ENCODE assay signal across 8 cellular contexts in the genomic region with DNA sequence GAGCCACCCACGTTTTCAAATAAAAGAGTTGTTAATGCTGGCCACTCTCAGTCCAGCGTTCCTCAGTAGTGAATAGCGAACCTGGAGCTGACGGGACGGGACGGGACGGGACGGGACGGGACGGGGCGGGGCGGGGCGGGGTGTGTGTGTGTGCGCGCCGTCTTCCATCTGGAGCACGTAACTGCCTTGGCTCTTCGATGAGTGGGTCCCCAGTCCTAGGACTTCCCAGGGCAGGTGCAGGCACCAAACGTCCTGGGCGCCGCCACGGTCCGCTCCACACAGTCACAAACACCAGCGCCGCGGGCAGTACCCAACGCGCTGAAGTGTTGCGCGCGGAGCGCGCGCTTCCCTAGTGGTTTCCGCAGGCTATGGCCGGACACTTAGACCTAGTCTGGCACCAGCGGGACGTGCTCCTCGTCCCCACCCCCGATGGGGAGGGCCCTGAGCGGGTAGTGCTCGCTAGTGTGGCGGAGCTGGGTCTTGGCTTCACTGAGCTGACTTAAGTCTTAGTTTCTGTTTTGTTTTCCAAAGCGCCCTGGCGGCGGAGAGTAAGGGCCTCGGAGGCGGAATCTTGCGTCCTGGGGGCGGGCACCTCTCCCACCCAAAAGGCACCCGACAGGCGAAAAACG. TPM values are rescaled to one million over a fixed set of nuclear protein-coding genes. Genes with fewer than 3 reads are reported as not detected.
A peak's percentile ranks its signal among the peaks of the same experiment; 100 is the strongest.
DNase-seq lines count a peak whose midpoint lies in the region; ATAC-seq, FAIRE-seq and TF ChIP-seq lines count a peak whose summit lies in the region.
"Not testable (repeated sequence)": the region's sequence is repeated elsewhere in the genome, so short reads cannot be mapped to it uniquely, and the experiment has no call there.

No MANE protein-coding gene starts in this region.

- intact Hi-C loops in CD8-positive, alpha-beta T cell (cut with DNase I, micrococcal nuclease); Right ventricle myocardium inferior (cut with DNase I); pancreas (cut with DNase I): not testable (repeated sequence)

- H3K9me3 Mint-ChIP-seq in CD8-positive, alpha-beta T cell; WTC11: not testable (repeated sequence)

- H3K4me3 ChIP-seq in CD8-positive, alpha-beta T cell (ENCODE audit: low read depth, low read length); pancreas: not testable (repeated sequence)

- peaks cover 29% of the 10 kb centered on the region for H3K4me1 ChIP-seq in CD8-positive, alpha-beta T cell (ENCODE audit: insufficient read depth, low read length)
- peaks cover 5 to 20% (median 17%) of the 10 kb centered on the region in 3 donors for H3K4me1 ChIP-seq in pancreas

- ATAC-seq in CD8-positive, alpha-beta T cell: peak; percentile 59
- ATAC-seq in GM19043 (IDR thresholded peaks at IDR 0.05; ENCODE audit: low read depth, unreplicated experiment) (peak; percentile 22), GM21528 (IDR thresholded peaks at IDR 0.05; ENCODE audit: low FRiP score, unreplicated experiment) (peak; percentile 21), HG02870 (IDR thresholded peaks at IDR 0.05; ENCODE audit: unreplicated experiment) (peak; percentile 30), HG03280 (IDR thresholded peaks at IDR 0.05; ENCODE audit: unreplicated experiment) (peak; percentile 36), WTC11 (peak; percentile 8), Right ventricle myocardium inferior (peak; percentile 78), pancreas (peak; percentile 68 to 71 (median 69))

- FAIRE-seq in pancreas (lab: Jason Lieb, UNC): not testable (repeated sequence)

- CTCF ChIA-PET in CD8-positive, alpha-beta T cell (lab: Charles Lee); WTC11 (lab: Charles Lee): not testable (repeated sequence)

- H3K36me3 Mint-ChIP-seq in CD8-positive, alpha-beta T cell: peaks cover 23% of the 10 kb centered on the region
- H3K36me3 Mint-ChIP-seq in WTC11: not testable (repeated sequence)

- WGBS in pancreas, 2 donors: no CpG with 5 or more reads among the region's 53 CpGs

- not testable (repeated sequence) for H3K4me3 Mint-ChIP-seq in CD8-positive, alpha-beta T cell; WTC11

- H3K36me3 ChIP-seq in CD8-positive, alpha-beta T cell (ENCODE audit: insufficient read depth, low read length); pancreas: not testable (repeated sequence)

- H3K27me3 ChIP-seq in CD8-positive, alpha-beta T cell (ENCODE audit: insufficient read depth, low read length); pancreas: not testable (repeated sequence)

- H3K9me3 ChIP-seq in CD8-positive, alpha-beta T cell (ENCODE audit: low read length); pancreas: not testable (repeated sequence)

- H3K27me3 Mint-ChIP-seq in CD8-positive, alpha-beta T cell (ENCODE audit: low read depth); WTC11 (ENCODE audit: low read depth): not testable (repeated sequence)

- not testable (repeated sequence) for H3K27ac ChIP-seq in CD8-positive, alpha-beta T cell (ENCODE audit: low read depth, low read length); pancreas

- not testable (repeated sequence) for DNase-seq in CD8-positive, alpha-beta T cell; WTC11 (ENCODE audit: low spot score); Right ventricle myocardium inferior (ENCODE audit: missing footprints); pancreas

- POLR2A ChIA-PET in CD8-positive, alpha-beta T cell (lab: Charles Lee); WTC11 (lab: Charles Lee): not testable (repeated sequence)

- H3K4me1 Mint-ChIP-seq in CD8-positive, alpha-beta T cell (ENCODE audit: low read depth): peaks cover 34% of the 10 kb centered on the region
- peaks cover 31% of the 10 kb centered on the region for H3K4me1 Mint-ChIP-seq in WTC11

- not testable (repeated sequence) for H3K27ac Mint-ChIP-seq in CD8-positive, alpha-beta T cell; WTC11

- not testable (repeated sequence) for TF ChIP-seq CTCF in CD8-positive, alpha-beta T cell (IDR thresholded peaks at IDR 0.05); WTC11 (IDR thresholded peaks at IDR 0.05); pancreas (IDR thresholded peaks at IDR 0.05)

RNA-seq across cellular contexts. Expression of a gene that starts 47.7 kb away (rescaled TPM):
- total RNA-seq in CD8-positive, alpha-beta T cell: 1 to 10 TPM; 3.3 to 4.0 TPM
- total RNA-seq in WTC11 (2021) (15.3 to 19.5 TPM (median 15.4 TPM) in 3 replicates), Right ventricle myocardium inferior (15.3 TPM), pancreas (1 to 10 TPM; 7.0 to 8.8 (median 8.5) TPM)
- polyA plus RNA-seq in pancreas: 10 to 100 TPM; 19.6 to 24.1 TPM

Comparison
In these comparisons a context has a peak if more than half of its experiments do, and no peak if none do; other contexts are left out.
1. ATAC-seq: peak in every context shown above with its lines; median percentile 78 in Right ventricle myocardium inferior; 69 in pancreas; 59 in CD8-positive, alpha-beta T cell; 36 in HG03280; 30 in HG02870; 22 in GM19043; 21 in GM21528; 8 in WTC11.